ENCODE assay signal across 2 cellular contexts in genomic region chr3:38453075-38453913, GRCh38.
A peak's percentile ranks its signal among the peaks of the same experiment; 100 is the strongest.
TF ChIP-seq lines count a peak whose summit lies in the region.

TSS of gene ACVR2B (plus strand) at chr3:38453890. CDS start at chr3:38454323, 433 bp downstream.

TF ChIP-seq in A549, 52 proteins besides CTCF, POLR2A, EP300 and RAD21:
- TF ChIP-seq FOSB (CRISPR knock-in tag; IDR thresholded peaks at IDR 0.05) (0 out of 2 replicates have a peak, but pooled peaks have one; percentile 24), ESRRA (IDR thresholded peaks at IDR 0.05; ENCODE audit: borderline replicate concordance, low read length) (no peak), CHD2 (IDR thresholded peaks at IDR 0.05; ENCODE audit: low read length, partially characterized antibody) (no peak), ELK1 (IDR thresholded peaks at IDR 0.05; ENCODE audit: low read depth, low read length) (no peak), FOXS1 (CRISPR knock-in tag; IDR thresholded peaks at IDR 0.05) (no peak), MAZ (IDR thresholded peaks at IDR 0.05; ENCODE audit: borderline replicate concordance, low read depth, low read length) (no peak), BHLHE40 (IDR thresholded peaks at IDR 0.05; ENCODE audit: low read depth, low read length) (no peak), SMC3 (IDR thresholded peaks at IDR 0.05) (no peak), HES2 (IDR thresholded peaks at IDR 0.05) (no peak), JUN (IDR thresholded peaks at IDR 0.05) (peak in 1 of 2 experiments; percentile 59; a peak in 1 of 5 replicates), USF2 (IDR thresholded peaks at IDR 0.05) (no peak), HOXA7 (CRISPR knock-in tag; IDR thresholded peaks at IDR 0.05) (no peak), NPAS2 (CRISPR knock-in tag; IDR thresholded peaks at IDR 0.05; ENCODE audit: borderline replicate concordance) (no peak), CEBPB (IDR thresholded peaks at IDR 0.05) (no peak), EHF (CRISPR knock-in tag; IDR thresholded peaks at IDR 0.05) (no peak), MAFK (IDR thresholded peaks at IDR 0.05; ENCODE audit: partially characterized antibody) (no peak), ZFP36 (IDR thresholded peaks at IDR 0.05; ENCODE audit: borderline replicate concordance, partially characterized antibody) (no peak), HDAC2 (IDR thresholded peaks at IDR 0.05) (no peak), MAX (IDR thresholded peaks at IDR 0.05) (peak; percentile 59), POLR2AphosphoS2 (conservative IDR thresholded peaks at IDR 0.05; ENCODE audit: low read length) (no peak), KDM5A (IDR thresholded peaks at IDR 0.05) (no peak), TFCP2L1 (CRISPR knock-in tag; IDR thresholded peaks at IDR 0.05) (0 out of 2 replicates have a peak, but pooled peaks have one; percentile 19), MYC (IDR thresholded peaks at IDR 0.05; ENCODE audit: borderline replicate concordance, low read length) (0 out of 2 replicates have a peak, but pooled peaks have one; percentile 53), RFX5 (IDR thresholded peaks at IDR 0.05) (no peak), ATOH8 (CRISPR knock-in tag; IDR thresholded peaks at IDR 0.05; ENCODE audit: low read depth) (no peak), JUNB (IDR thresholded peaks at IDR 0.05) (no peak), HEYL (CRISPR knock-in tag; IDR thresholded peaks at IDR 0.05) (no peak), NR3C1 (IDR thresholded peaks at IDR 0.05) (no peak), E2F6 (IDR thresholded peaks at IDR 0.05; ENCODE audit: borderline replicate concordance, low read depth) (peak; percentile 50; the same call in 1 of the 2 replicates), EHMT2 (IDR thresholded peaks at IDR 0.05; ENCODE audit: low read depth) (no peak), HOXB5 (CRISPR knock-in tag; IDR thresholded peaks at IDR 0.05) (no peak), SREBF2 (IDR thresholded peaks at IDR 0.05) (no peak), RCOR1 (IDR thresholded peaks at IDR 0.05; ENCODE audit: low read depth, low read length) (no peak), CHD4 (IDR thresholded peaks at IDR 0.05; ENCODE audit: borderline replicate concordance) (no peak)

TF ChIP-seq in H1, 55 proteins besides CTCF, POLR2A, EP300 and RAD21:
- peak; percentile 82 for TF ChIP-seq KDM1A (IDR thresholded peaks at IDR 0.05; ENCODE audit: borderline replicate concordance, low read length)
- TF ChIP-seq JUND (IDR thresholded peaks at IDR 0.05; ENCODE audit: low read length) = 0 out of 2 replicates have a peak, but pooled peaks have one; percentile 9
- TF ChIP-seq SIN3A (conservative IDR thresholded peaks at IDR 0.05 in 1 of 2, IDR thresholded peaks at IDR 0.05 in 1 of 2; ENCODE audit: low read depth in 1 of 2, low read length in 2 of 2) = peak; percentile 60 to 66; a peak in 3 of 4 replicates
- TF ChIP-seq SP4 (IDR thresholded peaks at IDR 0.05; ENCODE audit: low read length) = 0 out of 2 replicates have a peak, but pooled peaks have one; percentile 60
- TF ChIP-seq POLR2AphosphoS5 (IDR thresholded peaks at IDR 0.05; ENCODE audit: low read depth, low read length) = 0 out of 2 replicates have a peak, but pooled peaks have one; percentile 78
- no peak for TF ChIP-seq SIRT6 (IDR thresholded peaks at IDR 0.05; ENCODE audit: low read length)
- no peak for TF ChIP-seq CBX5 (IDR thresholded peaks at IDR 0.05; ENCODE audit: low read depth, low read length)
- TF ChIP-seq MAX (IDR thresholded peaks at IDR 0.05) = peak; percentile 71
- TF ChIP-seq CREB1 (IDR thresholded peaks at IDR 0.05) = no peak
- TF ChIP-seq JUN (IDR thresholded peaks at IDR 0.05; ENCODE audit: low read depth, low read length) = no peak
- no peak for TF ChIP-seq FOSL1 (IDR thresholded peaks at IDR 0.05; ENCODE audit: insufficient read depth, low read depth, low read length)
- TF ChIP-seq RFX5 (IDR thresholded peaks at IDR 0.05; ENCODE audit: borderline replicate concordance, low read depth, low read length) = no peak
- TF ChIP-seq RBBP5 (IDR thresholded peaks at IDR 0.05; ENCODE audit: borderline replicate concordance, low read depth, low read length) = no peak
- no peak for TF ChIP-seq YY1 (IDR thresholded peaks at IDR 0.05; ENCODE audit: low read depth, low read length)
- TF ChIP-seq ASH2L (IDR thresholded peaks at IDR 0.05; ENCODE audit: low read length) = peak; percentile 80
- no peak; the same call in 1 of the 2 replicates for TF ChIP-seq PHF8 (conservative IDR thresholded peaks at IDR 0.05; ENCODE audit: low read depth, low read length)
- TF ChIP-seq E2F6 (IDR thresholded peaks at IDR 0.05) = peak; percentile 70
- peak; percentile 32; the same call in 1 of the 2 replicates for TF ChIP-seq TBP (IDR thresholded peaks at IDR 0.05; ENCODE audit: low read depth, low read length)
- peak; percentile 41; the same call in 1 of the 2 replicates for TF ChIP-seq SP1 (IDR thresholded peaks at IDR 0.05; ENCODE audit: low read depth, low read length)
- TF ChIP-seq TAF1 (IDR thresholded peaks at IDR 0.05; ENCODE audit: low read depth, low read length) = peak; percentile 58; the same call in 1 of the 2 replicates
- TF ChIP-seq SIX5 (IDR thresholded peaks at IDR 0.05; ENCODE audit: low read depth, low read length) = no peak
- no peak for TF ChIP-seq TEAD4 (IDR thresholded peaks at IDR 0.05; ENCODE audit: low read depth, low read length)
- peak; percentile 37 for TF ChIP-seq KDM4A (IDR thresholded peaks at IDR 0.05; ENCODE audit: low read depth, low read length, severe bottlenecking)
- peak; percentile 63 for TF ChIP-seq BACH1 (IDR thresholded peaks at IDR 0.05; ENCODE audit: low read length)
- TF ChIP-seq SAP30 (IDR thresholded peaks at IDR 0.05; ENCODE audit: insufficient read depth, insufficient replicate concordance, low read length) = peak; percentile 98
- peak; percentile 12 to 78; a peak in 2 of 4 replicates for TF ChIP-seq HDAC2 (IDR thresholded peaks at IDR 0.05; ENCODE audit: borderline replicate concordance in 1 of 2, low read depth in 2 of 2, low read length in 2 of 2)
- TF ChIP-seq CEBPB (IDR thresholded peaks at IDR 0.05; ENCODE audit: low read depth, low read length) = 0 out of 2 replicates have a peak, but pooled peaks have one; percentile 21
TF ChIP-seq in H1: peak in this region for 16.
